1 cellular context compared by ENCODE assay signal in genomic region chr6:2429032-2429431, GRCh38.
TF ChIP-seq lines count a peak whose summit lies in the region.

No MANE protein-coding gene starts in this region.

TF ChIP-seq in K562, 482 proteins besides CTCF, POLR2A, EP300 and RAD21 (continued from another document):
- TF ChIP-seq MXD1 (CRISPR knock-in tag; IDR thresholded peaks at IDR 0.05; ENCODE audit: borderline replicate concordance, poor library complexity, severe bottlenecking) (no peak), POLR2B (IDR thresholded peaks at IDR 0.05; ENCODE audit: low read depth, partially characterized antibody) (no peak), ZNF282 (CRISPR knock-in tag; IDR thresholded peaks at IDR 0.05) (no peak), ETV6 (IDR thresholded peaks at IDR 0.05; ENCODE audit: borderline replicate concordance in 1 of 2, low read depth in 2 of 2, low read length in 1 of 2) (no peak), ETV6 (CRISPR knock-in tag; IDR thresholded peaks at IDR 0.05; ENCODE audit: borderline replicate concordance) (no peak), CEBPB (tag; IDR thresholded peaks at IDR 0.05) (no peak), E2F6 (IDR thresholded peaks at IDR 0.05; ENCODE audit: borderline replicate concordance in 1 of 2, extremely low read depth in 1 of 2, insufficient read depth in 1 of 2, insufficient read length in 1 of 2, low read depth in 1 of 2, low read length in 1 of 2, poor library complexity in 1 of 2, severe bottlenecking in 1 of 2) (no peak), ZNF324 (CRISPR knock-in tag; IDR thresholded peaks at IDR 0.05) (no peak), PREB (CRISPR knock-in tag; IDR thresholded peaks at IDR 0.05) (no peak), ZNF347 (CRISPR knock-in tag; IDR thresholded peaks at IDR 0.05; ENCODE audit: low read depth) (no peak), CSDE1 (IDR thresholded peaks at IDR 0.05) (no peak), MAZ (CRISPR knock-in tag; conservative IDR thresholded peaks at IDR 0.05 in 1 of 2, IDR thresholded peaks at IDR 0.05 in 1 of 2) (no peak), ZNF449 (CRISPR knock-in tag; IDR thresholded peaks at IDR 0.05) (no peak), KAT7 (CRISPR knock-in tag; IDR thresholded peaks at IDR 0.05; ENCODE audit: borderline replicate concordance) (no peak), EZH2 (IDR thresholded peaks at IDR 0.05; ENCODE audit: borderline replicate concordance, low read depth, low read length) (no peak), FOXJ2 (tag; IDR thresholded peaks at IDR 0.05) (no peak)
